7 cellular contexts compared by ENCODE assay signal in genomic region chr1:44805311-44806024, GRCh38. TPM values are rescaled to one million over a fixed set of nuclear protein-coding genes. Genes with fewer than 3 reads are reported as not detected.
DNase-seq lines count a peak whose midpoint lies in the region; ATAC-seq and TF ChIP-seq lines count a peak whose summit lies in the region.
"Had no signal": no experiment of that assay in that cellular context is flagged by ENCODE, and none has a peak within 500 bp of the region (broad histone marks: within the 10 kb centered on the region; RNA-seq: fewer than 3 reads in every experiment).

No MANE protein-coding gene starts in this region.

- H3K27me3 ChIP-seq in right cardiac atrium (ENCODE audit: control insufficient read depth, insufficient read depth): no peaks in the 10 kb centered on the region
- no peaks in the 10 kb centered on the region for H3K27me3 ChIP-seq in vagina

- H3K9me3 ChIP-seq in right cardiac atrium (ENCODE audit: control insufficient read depth, low read length): no peaks in the 10 kb centered on the region
- H3K9me3 ChIP-seq in vagina: no peaks in the 10 kb centered on the region

- intact Hi-C loops in Right ventricle myocardium superior (cut with DNase I) (no loop called here), cardiac septum (cut with DNase I) (loop anchor here (10.0 kb wide), 1 partner anchor 499 kb away; no protein-coding TSS in a partner anchor), right cardiac atrium (cut with DNase I) (no loop called here), vagina (cut with DNase I) (no loop called here)

- H3K36me3 ChIP-seq in vagina: peaks cover 4 to 36% of the 10 kb centered on the region in 2 donors

- DNase-seq in Right ventricle myocardium superior (peak; percentile 39), cardiac septum (ENCODE audit: low spot score) (no peak), right cardiac atrium (peak in 2 of 3 donors; percentile 59 to 65), vagina (ENCODE audit: extremely low spot score in 2 of 2) (no peak), NCI-H510A treated with DMSO at 0.1 percent for 48 hours (lab: John Stamatoyannopoulos, UW) (no peak), NCI-H69 (lab: John Stamatoyannopoulos, UW) (no peak)
- DNase-seq: RPMI8226 had no signal

- no peak for TF ChIP-seq CTCF in vagina (IDR thresholded peaks at IDR 0.05)

- H3K4me1 ChIP-seq in right cardiac atrium (ENCODE audit: control insufficient read depth, insufficient read depth, low read length) (peaks cover 43% of the 10 kb centered on the region), vagina (peaks cover 87% of the 10 kb centered on the region)

- no peak for TF ChIP-seq POLR2A in vagina (IDR thresholded peaks at IDR 0.05)

- H3K4me3 ChIP-seq in right cardiac atrium (ENCODE audit: low read length): no peak overlapping the region
- no peak overlapping the region for H3K4me3 ChIP-seq in vagina

- ATAC-seq in Right ventricle myocardium superior (ENCODE audit: poor library complexity): no peak
- no peak for ATAC-seq in right cardiac atrium

- H3K27ac ChIP-seq in right cardiac atrium (ENCODE audit: low read length) (peak overlapping the region; percentile 6), vagina (peak overlapping the region; percentile 100)

- 89% methylated on average over 20 of the region's 20 CpGs for WGBS in right cardiac atrium

RNA-seq across cellular contexts. Expression of gene DYNLT4, which starts 1.7 kb away (rescaled TPM):
- total RNA-seq in Right ventricle myocardium superior (1.1 TPM), cardiac septum (not detected), right cardiac atrium (under 1 TPM in 3 of 4 donors, not detected in 1; 0.44 to 0.74 (median 0.47) TPM), vagina (not detected)
- polyA plus RNA-seq in right cardiac atrium: 1.1 TPM

RNA-seq across cellular contexts. Expression of gene BTBD19, which starts 2.9 kb away (rescaled TPM):
- 1.9 TPM for total RNA-seq in Right ventricle myocardium superior
- 4.4 TPM for total RNA-seq in cardiac septum
- total RNA-seq in right cardiac atrium: 1 to 10 TPM; 5.1 to 8.8 (median 5.7) TPM
- 6.4 TPM for polyA plus RNA-seq in right cardiac atrium
- 7.9 TPM for total RNA-seq in vagina

RNA-seq across cellular contexts. Expression of gene PLK3, which starts 5.3 kb away (rescaled TPM):
- total RNA-seq in Right ventricle myocardium superior (6.2 TPM), cardiac septum (8.4 TPM), right cardiac atrium (10 to 100 TPM in 1 of 4 donors, 1 to 10 TPM in 3; 6.0 to 11.4 (median 8.2) TPM), vagina (77.6 TPM)
- 11.0 TPM for polyA plus RNA-seq in right cardiac atrium

RNA-seq across cellular contexts. Expression of gene BEST4, which starts 17.5 kb away (rescaled TPM):
- total RNA-seq in Right ventricle myocardium superior (not detected), cardiac septum (0.11 TPM), right cardiac atrium (under 1 TPM; 0.14 to 0.28 (median 0.22) TPM), vagina (not detected)
- 0.18 TPM for polyA plus RNA-seq in right cardiac atrium

RNA-seq across cellular contexts. Expression of gene RPS8, which starts 30.1 kb away (rescaled TPM):
- total RNA-seq in Right ventricle myocardium superior (674 TPM), cardiac septum (581 TPM), right cardiac atrium (1,000 to 10,000 TPM in 1 of 4 donors, 100 to 1,000 TPM in 3; 848 to 1,081 (median 910) TPM), vagina (2,511 TPM)
- 1,144 TPM for polyA plus RNA-seq in right cardiac atrium

Comparison
In these comparisons a context has a peak if more than half of its experiments do, and no peak if none do; other contexts are left out.
1. DNase-seq: peak in Right ventricle myocardium superior (single experiment) and right cardiac atrium (2 of 3); none in cardiac septum (single experiment), vagina (0 of 2), NCI-H510A treated with DMSO at 0.1 percent for 48 hours (single experiment) and NCI-H69 (single experiment).